ENCODE assay signal across 2 cellular contexts in the genomic region with DNA sequence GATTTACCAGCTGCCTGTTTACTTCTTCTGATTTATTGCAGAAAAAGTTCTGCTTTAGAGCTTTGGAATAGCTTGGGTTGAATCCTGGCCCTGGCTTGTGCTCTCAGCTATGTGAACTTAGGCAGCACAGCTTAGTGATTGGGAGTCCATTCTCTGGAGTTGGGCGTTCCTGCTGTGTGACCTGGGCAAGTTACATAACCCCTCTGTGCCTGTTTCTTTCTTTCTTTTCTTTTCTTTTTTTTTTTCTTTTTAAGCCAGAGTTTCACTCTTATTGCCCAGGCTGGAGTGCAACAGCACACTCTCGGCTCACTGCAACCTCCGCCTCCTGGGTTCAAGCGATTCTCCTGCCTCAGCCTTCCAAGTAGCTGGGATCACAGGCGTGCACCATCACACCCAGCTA.
TF ChIP-seq lines count a peak whose summit lies in the region.

No MANE protein-coding gene starts in this region.

TF ChIP-seq in HepG2, 621 proteins besides CTCF, POLR2A, EP300 and RAD21:
- TF ChIP-seq ZNF720 (CRISPR knock-in tag; IDR thresholded peaks at IDR 0.05) (no peak), ZNF136 (CRISPR knock-in tag; IDR thresholded peaks at IDR 0.05; ENCODE audit: low read depth) (no peak), ZNF768 (CRISPR knock-in tag; IDR thresholded peaks at IDR 0.05) (peak; percentile 53; the same call in 1 of the 2 replicates), DNMT1 (CRISPR knock-in tag; IDR thresholded peaks at IDR 0.05) (no peak)

TF ChIP-seq in K562, 482 proteins besides CTCF, POLR2A, EP300 and RAD21:
- TF ChIP-seq CCNT2 (IDR thresholded peaks at IDR 0.05; ENCODE audit: borderline replicate concordance, extremely low read depth, insufficient read length, low read depth, low read length) (no peak), RBM34 (IDR thresholded peaks at IDR 0.05; ENCODE audit: borderline replicate concordance, insufficient read depth, low read length) (no peak), C11orf30 (IDR thresholded peaks at IDR 0.05; ENCODE audit: low read depth) (no peak), ZFP36 (IDR thresholded peaks at IDR 0.05; ENCODE audit: low read depth, low read length, partially characterized antibody) (peak; percentile 13), HBP1 (CRISPR knock-in tag; IDR thresholded peaks at IDR 0.05) (no peak), BCOR (IDR thresholded peaks at IDR 0.05) (peak; percentile 65; the same call in 1 of the 2 replicates), ZNF561 (CRISPR knock-in tag; conservative IDR thresholded peaks at IDR 0.05) (no peak), FOXK2 (conservative IDR thresholded peaks at IDR 0.05 in 1 of 2, IDR thresholded peaks at IDR 0.05 in 1 of 2; ENCODE audit: low read depth in 2 of 2) (no peak), ZNF347 (CRISPR knock-in tag; IDR thresholded peaks at IDR 0.05; ENCODE audit: low read depth) (no peak), ZNF133 (CRISPR knock-in tag; IDR thresholded peaks at IDR 0.05) (no peak)
